8 cellular contexts compared by ENCODE assay signal in the genomic region with DNA sequence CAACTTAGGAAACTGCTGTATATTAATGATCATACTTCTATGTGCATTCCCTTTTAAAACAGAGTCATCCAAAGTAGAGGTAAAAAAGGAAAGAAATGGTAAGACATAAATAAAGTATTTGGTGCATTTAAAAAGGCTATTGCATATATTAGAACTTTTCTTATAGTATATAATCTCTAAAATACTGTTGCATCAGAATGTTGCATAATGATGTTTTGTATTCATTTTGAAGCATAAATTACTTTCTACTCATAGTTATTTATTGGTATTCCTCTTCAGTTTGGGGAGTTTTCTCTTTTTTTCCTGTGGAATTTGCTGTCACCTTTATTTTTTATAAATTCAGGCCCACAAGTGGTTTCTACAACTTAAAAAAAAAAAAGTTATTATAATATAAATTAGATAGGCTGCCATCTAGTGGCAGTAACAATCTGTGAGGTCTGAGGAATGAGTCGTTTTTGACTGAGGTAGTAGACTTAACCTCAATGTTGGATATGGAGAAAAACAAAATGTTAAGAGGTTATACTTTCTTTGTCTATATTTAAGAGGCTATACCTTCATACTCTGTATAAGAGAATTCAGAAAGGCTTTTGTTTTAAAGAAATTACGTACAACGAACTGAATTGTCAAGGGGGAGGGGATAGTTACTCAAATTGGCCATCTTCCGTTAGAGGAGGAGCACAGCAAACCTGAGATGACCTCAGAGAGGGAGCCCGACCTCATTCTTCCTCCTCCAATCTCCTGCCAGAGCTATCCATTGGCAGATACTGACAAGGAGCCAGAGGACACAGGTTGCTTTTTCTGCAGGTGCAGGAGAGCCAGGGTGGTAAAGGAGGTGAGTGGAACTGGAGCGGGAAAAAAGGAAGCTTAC. TPM values are rescaled to one million over a fixed set of nuclear protein-coding genes. Genes with fewer than 3 reads are reported as not detected.
DNase-seq lines count a peak whose midpoint lies in the region; FAIRE-seq and TF ChIP-seq lines count a peak whose summit lies in the region.

No MANE protein-coding gene starts in this region.

- no peak overlapping the region for H2BK15ac ChIP-seq in mesenchymal stem cell (ENCODE audit: low read depth, poor library complexity, severe bottlenecking)

- no peak overlapping the region for H2BK120ac ChIP-seq in mesenchymal stem cell (ENCODE audit: low read depth, low read length)

- H3K27ac ChIP-seq in Karpas-422 (ENCODE audit: low read length) (peak overlapping the region; percentile 55), mesenchymal stem cell (ENCODE audit: low read length, poor library complexity, severe bottlenecking) (no peak overlapping the region)

- no peak overlapping the region for H3K18ac ChIP-seq in mesenchymal stem cell (ENCODE audit: low read depth in 1 of 2, low read length in 2 of 2)

- H3K4me2 ChIP-seq in Karpas-422 (ENCODE audit: low read depth, low read length, poor library complexity, severe bottlenecking), result peak overlapping the region; percentile 76
- no peak overlapping the region for H3K4me2 ChIP-seq in mesenchymal stem cell (ENCODE audit: low read length, poor library complexity, severe bottlenecking)

- no peak for TF ChIP-seq POLR2A in GM12891 (IDR thresholded peaks at IDR 0.05; ENCODE audit: low read depth, low read length)

- no peak overlapping the region for H2BK5ac ChIP-seq in mesenchymal stem cell (ENCODE audit: low read depth, low read length, poor library complexity, severe bottlenecking)

- H3K79me2 ChIP-seq in Karpas-422 (ENCODE audit: low read length), result peaks cover 23% of the 10 kb centered on the region; the same call in 1 of the 2 replicates

- H3K36me3 ChIP-seq in Karpas-422 (ENCODE audit: insufficient read depth, low read length) (peaks cover 5% of the 10 kb centered on the region; the same call in 1 of the 2 replicates), endocrine pancreas (ENCODE audit: control insufficient read depth, insufficient read depth, low read length) (no peaks in the 10 kb centered on the region), mesenchymal stem cell (ENCODE audit: control insufficient read depth in 1 of 2, insufficient read depth in 2 of 2, low read depth in 1 of 2, low read length in 2 of 2) (peaks cover 0 to 9% of the 10 kb centered on the region in 2 experiments)

- H3K9me3 ChIP-seq in Karpas-422 (ENCODE audit: low read length), result no peaks in the 10 kb centered on the region
- no peaks in the 10 kb centered on the region for H3K9me3 ChIP-seq in endocrine pancreas (ENCODE audit: control insufficient read depth, low read length)
- H3K9me3 ChIP-seq in mesenchymal stem cell (ENCODE audit: control insufficient read depth, low read length), result no peaks in the 10 kb centered on the region

- no peak overlapping the region for H4K91ac ChIP-seq in mesenchymal stem cell (ENCODE audit: low read length)

- no peak overlapping the region for H2BK12ac ChIP-seq in mesenchymal stem cell (ENCODE audit: low read length in 2 of 2)

- peaks cover 15% of the 10 kb centered on the region; the same call in 1 of the 2 replicates for H3K4me1 ChIP-seq in Karpas-422 (ENCODE audit: low read length)
- no peaks in the 10 kb centered on the region for H3K4me1 ChIP-seq in endocrine pancreas (ENCODE audit: control insufficient read depth, insufficient read depth, low read length)
- H3K4me1 ChIP-seq in mesenchymal stem cell (ENCODE audit: control insufficient read depth, insufficient read depth, low read depth, low read length), result peaks cover 1% of the 10 kb centered on the region

- H2AFZ ChIP-seq in Karpas-422 (ENCODE audit: low read length) (peak overlapping the region; percentile 80), mesenchymal stem cell (ENCODE audit: low read depth, low read length) (no peak overlapping the region)

- no peak overlapping the region for H4K8ac ChIP-seq in mesenchymal stem cell (ENCODE audit: low read length)

- no peak overlapping the region for H3K4ac ChIP-seq in mesenchymal stem cell (ENCODE audit: low read depth in 1 of 2, low read length in 2 of 2)

- peak; percentile 48 for TF ChIP-seq CTCF in GM13977 (IDR thresholded peaks at IDR 0.05; ENCODE audit: extremely low read depth, insufficient read depth, missing control alignments)

- H2AK5ac ChIP-seq in mesenchymal stem cell (ENCODE audit: low read length, severe bottlenecking), result no peak overlapping the region

- H3K79me1 ChIP-seq in mesenchymal stem cell (replicated peaks; ENCODE audit: low read length, poor library complexity, severe bottlenecking), result no peaks in the 10 kb centered on the region

- no peaks in the 10 kb centered on the region for H4K20me1 ChIP-seq in Karpas-422 (ENCODE audit: insufficient read depth, low read depth, low read length)

- H3K27me3 ChIP-seq in Karpas-422 (ENCODE audit: low read length) (no peaks in the 10 kb centered on the region), endocrine pancreas (ENCODE audit: control insufficient read depth, insufficient read depth, low read length) (no peaks in the 10 kb centered on the region), mesenchymal stem cell (ENCODE audit: control insufficient read depth in 1 of 2, insufficient read depth in 1 of 2, low read length in 2 of 2) (no peaks in the 10 kb centered on the region)

- no peak overlapping the region for H3K14ac ChIP-seq in mesenchymal stem cell (ENCODE audit: low read length in 2 of 2)

- no peaks in the 10 kb centered on the region for H3K9me2 ChIP-seq in Karpas-422 (replicated peaks; ENCODE audit: insufficient read depth, low read length)

- H3K9ac ChIP-seq in Karpas-422 (ENCODE audit: low read length) (peak overlapping the region; percentile 52), endocrine pancreas (ENCODE audit: control insufficient read depth, insufficient read depth, low read length) (peak overlapping the region; percentile 48), mesenchymal stem cell (ENCODE audit: low read length) (peak overlapping the region; percentile 42)

- 40% methylated on average over 5 of the region's 6 CpGs for WGBS in mesenchymal stem cell

- H3K4me3 ChIP-seq in Karpas-422 (ENCODE audit: low read length) (peak overlapping the region; percentile 66), endocrine pancreas (ENCODE audit: control insufficient read depth, insufficient read depth, low read length) (peak overlapping the region; percentile 67), mesenchymal stem cell (ENCODE audit: insufficient read depth in 1 of 2, low read depth in 1 of 2, low read length in 2 of 2) (no peak overlapping the region)

- no peak for FAIRE-seq in GM12891 (lab: Jason Lieb, UNC)

- no peak overlapping the region for H3K23ac ChIP-seq in mesenchymal stem cell (ENCODE audit: low read length in 2 of 2)

- DNase-seq in CD1c-positive myeloid dendritic cell (ENCODE audit: extremely low spot score), result peak; percentile 68
- peak; percentile 21 for DNase-seq in GM13977 (ENCODE audit: low spot score)
- DNase-seq in Karpas-422, result peak; percentile 82
- peak; percentile 3 for DNase-seq in T-helper 22 cell (ENCODE audit: low read depth)
- DNase-seq in mesenchymal stem cell, result peak; percentile 59
- no peak for DNase-seq in GM12891 (ENCODE audit: insufficient read length, low spot score)
- DNase-seq in COR-L47 (lab: John Stamatoyannopoulos, UW), result no peak

- in situ Hi-C loops in GM13977 (cut with MboI; ENCODE audit: low pct_unique_long_range_greater_than_20kb, low sequenced_read_pairs, unreplicated experiment), result no loop called here

TF ChIP-seq in GM12891, 5 proteins besides CTCF, POLR2A, EP300 and RAD21:
- no peak for TF ChIP-seq POU2F2 (IDR thresholded peaks at IDR 0.05; ENCODE audit: low read depth, low read length)
- TF ChIP-seq SPI1 (IDR thresholded peaks at IDR 0.05; ENCODE audit: low read depth, low read length), result no peak

RNA-seq across cellular contexts. Expression of a gene that starts 23.8 kb away (rescaled TPM):
- total RNA-seq in Karpas-422 (2014; rRNA removed; shearing (Covaris generic); ENCODE audit: low replicate concordance), result 5.7 and 24.9 TPM in 2 replicates
- polyA plus RNA-seq in mesenchymal stem cell (2013, experiment 1 of 2), result 1.1 TPM
- 1.1 TPM for polyA plus RNA-seq in mesenchymal stem cell (2013, experiment 2 of 2)
- polyA plus RNA-seq in GM12891 (2012; ENCODE audit: low read depth, missing spikeins), result 0.96 TPM

RNA-seq across cellular contexts. Expression of a gene that starts 37.0 kb away (rescaled TPM):
- 35.4 and 43.8 TPM in 2 replicates for total RNA-seq in Karpas-422 (2014; rRNA removed; shearing (Covaris generic); ENCODE audit: low replicate concordance)
- polyA plus RNA-seq in mesenchymal stem cell (2013, experiment 1 of 2), result 48.2 TPM
- 51.3 TPM for polyA plus RNA-seq in mesenchymal stem cell (2013, experiment 2 of 2)
- polyA plus RNA-seq in GM12891 (2012; ENCODE audit: low read depth, missing spikeins), result 34.6 TPM

Comparison
In these comparisons a context has a peak if more than half of its experiments do, and no peak if none do; other contexts are left out.
1. DNase-seq: peak in CD1c-positive myeloid dendritic cell (single experiment), GM13977 (single experiment), Karpas-422 (single experiment), T-helper 22 cell (single experiment) and mesenchymal stem cell (single experiment); none in GM12891 (single experiment) and COR-L47 (single experiment).
2. H3K4me3 ChIP-seq: peak in Karpas-422 (single experiment) and endocrine pancreas (single experiment); none in mesenchymal stem cell (0 of 2).
3. Peak in every context shown above with its lines, with median percentiles within 50 percentile points of each other: H3K9ac ChIP-seq.